10 cellular contexts compared by ENCODE assay signal in the genomic region with DNA sequence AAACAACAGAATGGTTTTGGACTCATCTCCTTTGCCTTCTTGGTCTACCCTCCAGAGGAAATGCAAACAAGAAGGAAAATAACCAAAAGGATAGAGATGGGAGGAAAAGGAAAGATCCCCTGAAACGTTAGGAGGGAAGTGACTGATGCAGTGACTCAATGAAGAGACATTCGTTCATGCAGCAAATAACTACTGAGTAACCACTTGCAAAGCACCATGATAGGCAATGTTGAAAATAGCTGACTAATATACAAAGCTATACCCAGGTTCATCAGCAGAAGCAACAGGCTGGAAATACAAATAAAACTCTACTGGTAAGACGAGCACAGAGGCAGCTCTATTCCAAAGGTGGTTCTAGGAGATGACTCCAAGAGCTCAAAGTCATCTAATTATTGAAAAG. TPM values are rescaled to one million over a fixed set of nuclear protein-coding genes. Genes with fewer than 3 reads are reported as not detected.
DNase-seq lines count a peak whose midpoint lies in the region; ATAC-seq and TF ChIP-seq lines count a peak whose summit lies in the region.
"Had no signal": no experiment of that assay in that cellular context is flagged by ENCODE, and none has a peak within 500 bp of the region (broad histone marks: within the 10 kb centered on the region; RNA-seq: fewer than 3 reads in every experiment).

No MANE protein-coding gene starts in this region.

- no peak overlapping the region for H3K4me3 Mint-ChIP-seq in endodermal cell

- intact Hi-C loops in psoas muscle (cut with DNase I) = no loop called here
- intact Hi-C loops in lower lobe of right lung (cut with DNase I) = no loop called here

- no peak overlapping the region for H3K27ac Mint-ChIP-seq in endodermal cell

- peaks cover 52% of the 10 kb centered on the region for H3K36me3 Mint-ChIP-seq in endodermal cell (ENCODE audit: low read depth)

- no peak overlapping the region for H3K27ac ChIP-seq in endodermal cell (ENCODE audit: low read depth, low read length)
- peak overlapping the region; percentile 1 for H3K27ac ChIP-seq in psoas muscle
- no peak overlapping the region for H3K27ac ChIP-seq in lower lobe of right lung
- H3K27ac ChIP-seq: gastrocnemius medialis had no signal

- H3K27me3 ChIP-seq in endodermal cell (ENCODE audit: control insufficient read depth, insufficient read depth, low read length, poor library complexity, severe bottlenecking) = no peaks in the 10 kb centered on the region
- no peaks in the 10 kb centered on the region for H3K27me3 ChIP-seq in psoas muscle (ENCODE audit: insufficient read depth in 3 of 3, low read length in 2 of 3)
- H3K27me3 ChIP-seq in lower lobe of right lung (ENCODE audit: low read depth) = no peaks in the 10 kb centered on the region
- H3K27me3 ChIP-seq: gastrocnemius medialis had no signal

- H3K27me3 Mint-ChIP-seq in endodermal cell (ENCODE audit: insufficient read depth) = no peaks in the 10 kb centered on the region

- ATAC-seq in psoas muscle (peak; percentile 52 to 90 (median 81)), GM21381 (IDR thresholded peaks at IDR 0.05; ENCODE audit: unreplicated experiment) (no peak), lower lobe of right lung (no peak)

- no peaks in the 10 kb centered on the region for H3K9me3 ChIP-seq in endodermal cell (ENCODE audit: control insufficient read depth, low read length)
- no peaks in the 10 kb centered on the region for H3K9me3 ChIP-seq in psoas muscle
- no peaks in the 10 kb centered on the region for H3K9me3 ChIP-seq in lower lobe of right lung
- H3K9me3 ChIP-seq: gastrocnemius medialis had no signal

- H3K9ac ChIP-seq in endodermal cell (ENCODE audit: extremely low read depth, low read length, poor library complexity, severe bottlenecking) = no peak overlapping the region

- H3K4me3 ChIP-seq in endodermal cell (ENCODE audit: low read length) (peak overlapping the region; percentile 13), psoas muscle (no peak overlapping the region), lower lobe of right lung (no peak overlapping the region)
- H3K4me3 ChIP-seq: gastrocnemius medialis had no signal

- TF ChIP-seq CTCF in endodermal cell (conservative IDR thresholded peaks at IDR 0.05) (no peak), psoas muscle (IDR thresholded peaks at IDR 0.05) (no peak), lower lobe of right lung (IDR thresholded peaks at IDR 0.05) (no peak)

- H3K4me1 Mint-ChIP-seq in endodermal cell = peaks cover 21% of the 10 kb centered on the region

- H3K4me1 ChIP-seq in endodermal cell (ENCODE audit: control insufficient read depth, insufficient read depth, low read length) = peaks cover 13% of the 10 kb centered on the region
- peaks cover 14% of the 10 kb centered on the region for H3K4me1 ChIP-seq in psoas muscle
- no peaks in the 10 kb centered on the region for H3K4me1 ChIP-seq in lower lobe of right lung

- 76 to 81% methylated on average over 3 of the region's 3 CpGs for WGBS in endodermal cell (ENCODE audit: insufficient coverage in 1 of 2, insufficient read length in 1 of 2), 2 experiments
- WGBS in psoas muscle, 3 donors = 42 to 59% (median 52%) methylated on average over 3 of the region's 3 CpGs

- DNase-seq in GM03348 (ENCODE audit: low spot score) (peak; percentile 80), NCI-H460 (ENCODE audit: extremely low read depth, low read depth) (peak; percentile 30), endodermal cell (no peak), psoas muscle (no peak), superior temporal gyrus (ENCODE audit: extremely low spot score) (no peak), lower lobe of right lung (no peak)
- DNase-seq: gastrocnemius medialis, NCI-H1436 treated with DMSO at 0.1 percent for 48 hours had no signal

- peaks cover 18% of the 10 kb centered on the region for H3K36me3 ChIP-seq in endodermal cell (ENCODE audit: control insufficient read depth, insufficient read depth, low read length)
- H3K36me3 ChIP-seq in psoas muscle (ENCODE audit: insufficient read depth in 1 of 2, low read depth in 1 of 2) = peaks cover 2 to 37% of the 10 kb centered on the region in 2 donors
- H3K36me3 ChIP-seq in lower lobe of right lung = peaks cover 40% of the 10 kb centered on the region

- peaks cover 6% of the 10 kb centered on the region for H3K9me3 Mint-ChIP-seq in endodermal cell

RNA-seq across cellular contexts. Expression of a gene that starts 41.8 kb away (rescaled TPM):
- total RNA-seq in NCI-H460 (2014; rRNA removed; shearing (Covaris generic)) = 24.4 and 24.6 TPM in 2 replicates
- polyA plus RNA-seq in NCI-H460 (2014; cell fraction: nucleus; rRNA removed) = 20.1 and 41.2 TPM in 2 replicates
- total RNA-seq in endodermal cell (100 to 1,000 TPM in 1 of 2 donors, 10 to 100 TPM in 1; 82.7 to 116 TPM), psoas muscle (10 to 100 TPM; 41.4 to 64.9 (median 45.0) TPM), lower lobe of right lung (79.3 TPM)
- polyA plus RNA-seq in endodermal cell (2013, experiment 1 of 2) = 48.3 TPM
- polyA plus RNA-seq in endodermal cell (2013, experiment 2 of 2) = 38.3 TPM
- polyA plus RNA-seq in psoas muscle = 10 to 100 TPM; 12.1 to 22.6 (median 20.9) TPM

RNA-seq across cellular contexts. Expression of a gene that starts 45.6 kb away (rescaled TPM):
- not detected in 2 replicates for total RNA-seq in NCI-H460 (2014; rRNA removed; shearing (Covaris generic))
- polyA plus RNA-seq in NCI-H460 (2014; cell fraction: nucleus; rRNA removed) = not detected in 2 replicates
- total RNA-seq in endodermal cell (not detected), psoas muscle (under 1 TPM in 2 of 4 donors, not detected in 2; 0.18 to 0.21 TPM), lower lobe of right lung (not detected)
- 0.11 TPM for polyA plus RNA-seq in endodermal cell (2013, experiment 1 of 2)
- not detected for polyA plus RNA-seq in endodermal cell (2013, experiment 2 of 2)
- under 1 TPM in 1 of 3 donors, not detected in 2; 0.05 TPM for polyA plus RNA-seq in psoas muscle
- total RNA-seq: G401 had no signal

Comparison
In these comparisons a context has a peak if more than half of its experiments do, and no peak if none do; other contexts are left out.
1. DNase-seq: peak in GM03348 (single experiment) and NCI-H460 (single experiment); none in endodermal cell (single experiment), psoas muscle (0 of 2), superior temporal gyrus (single experiment) and lower lobe of right lung (single experiment).
2. ATAC-seq: peak in psoas muscle (4 of 4); none in GM21381 (single experiment) and lower lobe of right lung (0 of 2).